7 cellular contexts compared by ENCODE assay signal in genomic region chr13:110456550-110456949, GRCh38.
"Had no signal": no experiment of that assay in that cellular context is flagged by ENCODE, and none has a peak within 500 bp of the region (broad histone marks: within the 10 kb centered on the region; RNA-seq: fewer than 3 reads in every experiment).

No MANE protein-coding gene starts in this region.

- H3K27ac ChIP-seq: left lung, neutrophil, pancreas, skin epidermis, suprapubic skin had no signal

- H3K9me3 ChIP-seq: left lung, neutrophil, pancreas, suprapubic skin, transverse colon, uterus had no signal

- H3K36me3 ChIP-seq: neutrophil, pancreas, transverse colon, uterus had no signal

- H3K27me3 ChIP-seq: left lung, pancreas, suprapubic skin, transverse colon, uterus had no signal

- H3K4me3 ChIP-seq: pancreas, skin epidermis, suprapubic skin, transverse colon, uterus had no signal

- H3K4me1 ChIP-seq: pancreas, uterus had no signal
